Comparison of ENCODE assay signal across 28 cellular contexts in genomic region chr2:148263890-148264289, GRCh38.
"Had no signal": no experiment of that assay in that cellular context is flagged by ENCODE, and none has a peak within 500 bp of the region (broad histone marks: within the 10 kb centered on the region; RNA-seq: fewer than 3 reads in every experiment).

No MANE protein-coding gene starts in this region.

- H3K9me3 ChIP-seq: suprapubic skin, testis, thoracic aorta, thyroid gland, tibial artery, transverse colon, upper lobe of left lung, upper lobe of right lung, uterus, vagina had no signal

- H3K36me3 Mint-ChIP-seq: stimulated activated effector memory CD8-positive, alpha-beta T cell treated with anti-CD3 and anti-CD28 coated beads, Interleukin-12 subunit alpha, Interleukin-12 subunit beta, amount 100 ng/mL, for 72 hours had no signal

- H3K27ac Mint-ChIP-seq: stimulated activated effector memory CD8-positive, alpha-beta T cell treated with anti-CD3 and anti-CD28 coated beads, Interleukin-12 subunit alpha, Interleukin-12 subunit beta, amount 100 ng/mL, for 72 hours; stimulated activated memory B cell treated with anti-CD40 and anti-IgM and Interleukin-4, amounts not matched to agents 10 μg/mL and 1 μg/mL and 100 μg/mL, for 72 hours; stimulated activated naive B cell treated with anti-CD40 and anti-IgM and Interleukin-4, amounts not matched to agents 10 μg/mL and 1 μg/mL and 100 μg/mL, for 72 hours; stimulated activated naive CD8-positive, alpha-beta T cell treated with anti-CD3 and anti-CD28 coated beads, Interleukin-15, amount 100 ng/mL, for 72 hours; stimulated activated naive CD8-positive, alpha-beta T cell treated with anti-CD3 and anti-CD28 coated beads, Interleukin-15, Interleukin-2, amounts not matched to agents 100 ng/mL and 50 ng/mL, for 24 hours; type B pancreatic cell had no signal

- FAIRE-seq: urothelium cell line had no signal

- H3K27ac ChIP-seq: stomach, suprapubic skin, testis, thoracic aorta, thyroid gland, tibial artery, tibial nerve, transverse colon, upper lobe of left lung, upper lobe of right lung, uterus, vagina had no signal

- H3K27me3 Mint-ChIP-seq: stimulated activated memory B cell treated with anti-CD40 and anti-IgM and Interleukin-4, amounts not matched to agents 10 μg/mL and 1 μg/mL and 100 μg/mL, for 72 hours; stimulated activated naive B cell treated with anti-CD40 and anti-IgM and Interleukin-4, amounts not matched to agents 10 μg/mL and 1 μg/mL and 100 μg/mL, for 72 hours; stimulated activated naive CD8-positive, alpha-beta T cell treated with anti-CD3 and anti-CD28 coated beads, Interleukin-15, amount 100 ng/mL, for 72 hours; stimulated activated naive CD8-positive, alpha-beta T cell treated with anti-CD3 and anti-CD28 coated beads, Interleukin-15, Interleukin-2, amounts not matched to agents 100 ng/mL and 50 ng/mL, for 24 hours; type B pancreatic cell had no signal

- H3K27me3 ChIP-seq: stomach, suprapubic skin, testis, thyroid gland, tibial artery, tibial nerve, transverse colon, upper lobe of left lung, upper lobe of right lung, uterus, vagina had no signal

- H3K4me3 ChIP-seq: stomach, suprapubic skin, testis, thoracic aorta, thyroid gland, tibial artery, tibial nerve, transverse colon, upper lobe of left lung, upper lobe of right lung, uterus, vagina had no signal

- H3K36me3 ChIP-seq: thoracic aorta, thyroid gland, tibial artery, transverse colon, upper lobe of left lung, upper lobe of right lung, uterus, vagina had no signal

- DNase-seq: stimulated activated CD4-positive, alpha-beta T cell treated with anti-CD3 and anti-CD28 coated beads, Interleukin-2, amount 100 ng/mL, for 48 hours; stimulated activated CD4-positive, alpha-beta T cell treated with anti-CD3 and anti-CD28 coated beads, Interleukin-4, amount 100 ng/mL, for 1 hour; stimulated activated CD4-positive, alpha-beta T cell treated with anti-CD3 and anti-CD28 coated beads, Interleukin-4, amount 100 ng/mL, for 24 hours; stimulated activated CD4-positive, alpha-beta T cell treated with anti-CD3 and anti-CD28 coated beads, Interleukin-4, amount 100 ng/mL, for 4 hours; stimulated activated CD8-positive, alpha-beta memory T cell treated with anti-CD3 and anti-CD28 coated beads, Interleukin-4, amount 100 ng/mL, for 48 hours; stimulated activated naive B cell treated with anti-CD40 and anti-IgM and Interleukin-4, amounts not matched to agents 10 μg/mL and 1 μg/mL and 100 μg/mL, for 72 hours; stimulated activated naive CD4-positive, alpha-beta T cell; stimulated activated naive CD4-positive, alpha-beta T cell treated with Interleukin-2 at 50 U/mL for 16 hours; stimulated activated naive CD8-positive, alpha-beta T cell treated with anti-CD3 and anti-CD28 coated beads, Interleukin-15, amount 100 ng/mL, for 72 hours; stimulated activated naive CD8-positive, alpha-beta T cell treated with anti-CD3 and anti-CD28 coated beads, Interleukin-15, Interleukin-2, amounts not matched to agents 100 U/mL and 50 U/mL, for 24 hours; stomach; substantia nigra; testis; thyroid gland; tibial artery; transverse colon; upper lobe of left lung; upper lobe of right lung; uterus had no signal

- ATAC-seq: stimulated activated effector memory CD8-positive, alpha-beta T cell treated with anti-CD3 and anti-CD28 coated beads, Interleukin-12 subunit alpha, Interleukin-12 subunit beta, amount 100 ng/mL, for 72 hours; stimulated activated memory B cell treated with anti-CD40 and anti-IgM and Interleukin-4, amounts not matched to agents 10 μg/mL and 1 μg/mL and 100 μg/mL, for 72 hours; stimulated activated naive B cell treated with anti-CD40 and anti-IgM and Interleukin-4, amounts not matched to agents 10 μg/mL and 1 μg/mL and 100 μg/mL, for 72 hours; stimulated activated naive CD8-positive, alpha-beta T cell treated with anti-CD3 and anti-CD28 coated beads, Interleukin-15, amount 100 ng/mL, for 72 hours; stimulated activated naive CD8-positive, alpha-beta T cell treated with anti-CD3 and anti-CD28 coated beads, Interleukin-15, Interleukin-2, amounts not matched to agents 100 U/mL and 50 U/mL, for 24 hours; upper lobe of right lung had no signal

- H3K4me1 ChIP-seq: stomach, suprapubic skin, testis, thyroid gland, tibial artery, tibial nerve, transverse colon, upper lobe of left lung, upper lobe of right lung, uterus, vagina had no signal

- H3K4me1 Mint-ChIP-seq: stimulated activated effector memory CD8-positive, alpha-beta T cell treated with anti-CD3 and anti-CD28 coated beads, Interleukin-12 subunit alpha, Interleukin-12 subunit beta, amount 100 ng/mL, for 72 hours; stimulated activated naive B cell treated with anti-CD40 and anti-IgM and Interleukin-4, amounts not matched to agents 10 μg/mL and 1 μg/mL and 100 μg/mL, for 72 hours; stimulated activated naive CD8-positive, alpha-beta T cell treated with anti-CD3 and anti-CD28 coated beads, Interleukin-15, amount 100 ng/mL, for 72 hours had no signal

- H3K4me3 Mint-ChIP-seq: stimulated activated effector memory CD8-positive, alpha-beta T cell treated with anti-CD3 and anti-CD28 coated beads, Interleukin-12 subunit alpha, Interleukin-12 subunit beta, amount 100 ng/mL, for 72 hours; stimulated activated memory B cell treated with anti-CD40 and anti-IgM and Interleukin-4, amounts not matched to agents 10 μg/mL and 1 μg/mL and 100 μg/mL, for 72 hours; stimulated activated naive B cell treated with anti-CD40 and anti-IgM and Interleukin-4, amounts not matched to agents 10 μg/mL and 1 μg/mL and 100 μg/mL, for 72 hours; stimulated activated naive CD8-positive, alpha-beta T cell treated with anti-CD3 and anti-CD28 coated beads, Interleukin-15, amount 100 ng/mL, for 72 hours; stimulated activated naive CD8-positive, alpha-beta T cell treated with anti-CD3 and anti-CD28 coated beads, Interleukin-15, Interleukin-2, amounts not matched to agents 100 ng/mL and 50 ng/mL, for 24 hours; type B pancreatic cell had no signal
